In genomic region chr5:110686264-110686663, GRCh38 we compare ENCODE assay signal across 17 cellular contexts. TPM values are rescaled to one million over a fixed set of nuclear protein-coding genes. Genes with fewer than 3 reads are reported as not detected.
DNase-seq lines count a peak whose midpoint lies in the region; ATAC-seq, FAIRE-seq and TF ChIP-seq lines count a peak whose summit lies in the region.
"Had no signal": no experiment of that assay in that cellular context is flagged by ENCODE, and none has a peak within 500 bp of the region (broad histone marks: within the 10 kb centered on the region; RNA-seq: fewer than 3 reads in every experiment).

No MANE protein-coding gene starts in this region.

- H4K20me1 ChIP-seq in DND-41 (ENCODE audit: insufficient read depth, low read length) (no peaks in the 10 kb centered on the region), Loucy (ENCODE audit: insufficient read depth, low read length, poor library complexity, severe bottlenecking) (no peaks in the 10 kb centered on the region), K562 (replicated peaks; ENCODE audit: control insufficient read depth, insufficient read depth, low read length) (no peaks in the 10 kb centered on the region)

- no peak for TF ChIP-seq CTCF in activated CD8-positive, alpha-beta T cell treated with anti-CD3 and anti-CD28 coated beads for 36 hours (IDR thresholded peaks at IDR 0.05)
- TF ChIP-seq CTCF in DND-41 (IDR thresholded peaks at IDR 0.05; ENCODE audit: borderline replicate concordance, extremely low read depth, low read length, poor library complexity, severe bottlenecking): no peak
- TF ChIP-seq CTCF in Loucy (conservative IDR thresholded peaks at IDR 0.05; ENCODE audit: low read length): no peak
- TF ChIP-seq CTCF in K562 (IDR thresholded peaks at IDR 0.05 in 2 of 3, conservative IDR thresholded peaks at IDR 0.05 in 1 of 3; ENCODE audit: insufficient read depth in 2 of 3, low read depth in 1 of 3, low read length in 3 of 3): no peak

- H3K27me3 Mint-ChIP-seq in activated CD8-positive, alpha-beta T cell treated with anti-CD3 and anti-CD28 coated beads for 36 hours: no peaks in the 10 kb centered on the region
- H3K27me3 Mint-ChIP-seq in activated CD8-positive, alpha-beta T cell treated with anti-CD3 and anti-CD28 coated beads, Interleukin-2, amount 10 ng/mL, durations not matched to agents 7 days and 5 days (ENCODE audit: low read depth): no peaks in the 10 kb centered on the region
- H3K27me3 Mint-ChIP-seq: CD4-positive, alpha-beta T cell had no signal

- H3K27me3 ChIP-seq in DND-41 (ENCODE audit: insufficient read depth, low read length, poor library complexity) (no peaks in the 10 kb centered on the region), Loucy (ENCODE audit: insufficient read depth, low read length, poor library complexity, severe bottlenecking) (no peaks in the 10 kb centered on the region), K562 (ENCODE audit: control insufficient read depth in 2 of 2, insufficient read depth in 2 of 2, low read length in 2 of 2) (no peaks in the 10 kb centered on the region)

- DNase-seq in activated CD8-positive, alpha-beta T cell treated with anti-CD3 and anti-CD28 coated beads for 36 hours: no peak
- no peak for DNase-seq in activated CD8-positive, alpha-beta T cell treated with anti-CD3 and anti-CD28 coated beads, Interleukin-2, amount 10 ng/mL, durations not matched to agents 7 days and 5 days
- DNase-seq in DND-41 (peak; percentile 41), K562 (ENCODE audit: extremely low read depth in 1 of 4, low spot score in 3 of 4) (no peak), posterior cingulate gyrus (no peak), germinal center (ENCODE audit: low spot score) (no peak)
- DNase-seq: C1 segment of cervical spinal cord; Calu3; CD4-positive, alpha-beta T cell; DMS 273 treated with DMSO at 0.1 percent for 48 hours; HCEC 1CT; HFFc6 had no signal

- FAIRE-seq in K562 (lab: Jason Lieb, UNC): no peak
- FAIRE-seq: A204.1, GM12878, GM18507 had no signal

- H3K36me3 ChIP-seq in DND-41 (ENCODE audit: insufficient read depth, low read length) (no peaks in the 10 kb centered on the region), Loucy (ENCODE audit: insufficient read depth, low read length) (no peaks in the 10 kb centered on the region), K562 (ENCODE audit: control insufficient read depth, insufficient read depth, low read length) (no peaks in the 10 kb centered on the region)

- ATAC-seq in activated CD8-positive, alpha-beta T cell treated with anti-CD3 and anti-CD28 coated beads for 36 hours: peak; percentile 24
- no peak for ATAC-seq in activated CD8-positive, alpha-beta T cell treated with anti-CD3 and anti-CD28 coated beads, Interleukin-2, amount 10 ng/mL, durations not matched to agents 7 days and 5 days
- peak; percentile 92 for ATAC-seq in DND-41 (ENCODE audit: insufficient read depth, low read depth)
- no peak for ATAC-seq in K562
- ATAC-seq: GM12878 had no signal

- H3K9me2 ChIP-seq in Loucy (replicated peaks; ENCODE audit: low read depth, low read length): no peaks in the 10 kb centered on the region

- WGBS in K562 (ENCODE audit: insufficient coverage, low coverage, missing lambda C conversion rate): 3% methylated on average over 2 of the region's 2 CpGs

- H2AFZ ChIP-seq in DND-41 (ENCODE audit: low read depth, low read length) (peak overlapping the region; percentile 70), Loucy (ENCODE audit: low read length) (0 out of 2 replicates have a peak overlapping the region, but pooled peaks have one; percentile 43), K562 (ENCODE audit: low read depth, low read length) (no peak overlapping the region)

- H3K4me3 Mint-ChIP-seq in activated CD8-positive, alpha-beta T cell treated with anti-CD3 and anti-CD28 coated beads for 36 hours: no peak overlapping the region
- no peak overlapping the region for H3K4me3 Mint-ChIP-seq in activated CD8-positive, alpha-beta T cell treated with anti-CD3 and anti-CD28 coated beads, Interleukin-2, amount 10 ng/mL, durations not matched to agents 7 days and 5 days
- H3K4me3 Mint-ChIP-seq: B cell; CD4-positive, alpha-beta T cell; HFFc6 had no signal

- H3K9me3 ChIP-seq in DND-41 (ENCODE audit: insufficient read depth, low read length, severe bottlenecking) (no peaks in the 10 kb centered on the region), Loucy (ENCODE audit: insufficient read depth, low read depth, low read length) (no peaks in the 10 kb centered on the region), K562 (replicated peaks; ENCODE audit: control insufficient read depth, insufficient read depth, low read depth, low read length) (no peaks in the 10 kb centered on the region)

- intact Hi-C loops in activated CD8-positive, alpha-beta T cell treated with anti-CD3 and anti-CD28 coated beads for 36 hours (cut with micrococcal nuclease): no loop called here
- intact Hi-C loops in K562 (cut with micrococcal nuclease) (no loop called here), posterior cingulate gyrus (cut with DNase I) (no loop called here)

- H3K27ac Mint-ChIP-seq in activated CD8-positive, alpha-beta T cell treated with anti-CD3 and anti-CD28 coated beads for 36 hours: no peak overlapping the region
- no peak overlapping the region for H3K27ac Mint-ChIP-seq in activated CD8-positive, alpha-beta T cell treated with anti-CD3 and anti-CD28 coated beads, Interleukin-2, amount 10 ng/mL, durations not matched to agents 7 days and 5 days
- H3K27ac Mint-ChIP-seq: B cell; CD4-positive, alpha-beta T cell; HFFc6 had no signal

- no peaks in the 10 kb centered on the region for H3K36me3 Mint-ChIP-seq in activated CD8-positive, alpha-beta T cell treated with anti-CD3 and anti-CD28 coated beads for 36 hours (ENCODE audit: low read depth)
- H3K36me3 Mint-ChIP-seq in activated CD8-positive, alpha-beta T cell treated with anti-CD3 and anti-CD28 coated beads, Interleukin-2, amount 10 ng/mL, durations not matched to agents 7 days and 5 days (ENCODE audit: low read depth): no peaks in the 10 kb centered on the region

- no peak overlapping the region for H3K4me2 ChIP-seq in DND-41 (ENCODE audit: insufficient read depth, low read length)
- H3K4me2 ChIP-seq in Loucy (ENCODE audit: low read depth, low read length, poor library complexity, severe bottlenecking): no peak overlapping the region
- H3K4me2 ChIP-seq in K562 (ENCODE audit: insufficient read depth, low read length): no peak overlapping the region

- TF ChIP-seq EP300 in K562 (IDR thresholded peaks at IDR 0.05; ENCODE audit: low read length): no peak

- no peak overlapping the region for H3K4me3 ChIP-seq in DND-41 (ENCODE audit: low read depth in 1 of 2, low read length in 2 of 2)
- H3K4me3 ChIP-seq in Loucy (ENCODE audit: low read length, poor library complexity, severe bottlenecking): no peak overlapping the region
- no peak overlapping the region for H3K4me3 ChIP-seq in K562
- H3K4me3 ChIP-seq: GM12878 had no signal

- H3F3A ChIP-seq in Loucy (ENCODE audit: low read depth): no peaks in the 10 kb centered on the region

- peaks cover 12% of the 10 kb centered on the region for H3K4me1 ChIP-seq in DND-41 (ENCODE audit: insufficient read depth, low read length)
- H3K4me1 ChIP-seq in Loucy (ENCODE audit: insufficient read depth, low read length, poor library complexity, severe bottlenecking): peaks cover 5% of the 10 kb centered on the region
- no peaks in the 10 kb centered on the region for H3K4me1 ChIP-seq in K562 (replicated peaks in 1 of 2; ENCODE audit: control insufficient read depth in 2 of 2, insufficient read depth in 2 of 2, low read length in 2 of 2)

- TF ChIP-seq RAD21 in K562 (CRISPR knock-in tag; conservative IDR thresholded peaks at IDR 0.05 in 1 of 2, IDR thresholded peaks at IDR 0.05 in 1 of 2): no peak

- TF ChIP-seq POLR2A in K562 (conservative IDR thresholded peaks at IDR 0.05): no peak

- CTCF ChIA-PET in activated CD8-positive, alpha-beta T cell treated with anti-CD3 and anti-CD28 coated beads for 36 hours (lab: Charles Lee): no interaction called here
- CTCF ChIA-PET in activated CD8-positive, alpha-beta T cell treated with anti-CD3 and anti-CD28 coated beads, Interleukin-2, amount 10 ng/mL, durations not matched to agents 7 days and 5 days (lab: Charles Lee): no interaction called here
- CTCF ChIA-PET in K562 (lab: Yijun Ruan, JAX; ENCODE audit: low intra/inter-chr PET ratio): no interaction called here

- no peak overlapping the region for H3K9ac ChIP-seq in DND-41 (ENCODE audit: low read depth, low read length)
- H3K9ac ChIP-seq in Loucy (ENCODE audit: low read depth, low read length, poor library complexity, severe bottlenecking): no peak overlapping the region
- no peak overlapping the region for H3K9ac ChIP-seq in K562 (ENCODE audit: insufficient read depth in 1 of 2, low read depth in 2 of 2, low read length in 2 of 2)

- no peaks in the 10 kb centered on the region for H3K9me1 ChIP-seq in K562 (ENCODE audit: control insufficient read depth, insufficient read depth, low read length)

- H3K9me3 Mint-ChIP-seq in activated CD8-positive, alpha-beta T cell treated with anti-CD3 and anti-CD28 coated beads for 36 hours: no peaks in the 10 kb centered on the region
- no peaks in the 10 kb centered on the region for H3K9me3 Mint-ChIP-seq in activated CD8-positive, alpha-beta T cell treated with anti-CD3 and anti-CD28 coated beads, Interleukin-2, amount 10 ng/mL, durations not matched to agents 7 days and 5 days (ENCODE audit: insufficient read depth)
- H3K9me3 Mint-ChIP-seq: CD4-positive, alpha-beta T cell had no signal

- H3K79me2 ChIP-seq in DND-41 (ENCODE audit: insufficient read depth, low read length) (no peaks in the 10 kb centered on the region), Loucy (ENCODE audit: insufficient read depth, low read length) (no peaks in the 10 kb centered on the region), K562 (ENCODE audit: control insufficient read depth, insufficient read depth, low read length) (no peaks in the 10 kb centered on the region)

- no peaks in the 10 kb centered on the region for H3K4me1 Mint-ChIP-seq in activated CD8-positive, alpha-beta T cell treated with anti-CD3 and anti-CD28 coated beads for 36 hours (ENCODE audit: low read depth)
- H3K4me1 Mint-ChIP-seq in activated CD8-positive, alpha-beta T cell treated with anti-CD3 and anti-CD28 coated beads, Interleukin-2, amount 10 ng/mL, durations not matched to agents 7 days and 5 days (ENCODE audit: low read depth): peaks cover 11% of the 10 kb centered on the region
- H3K4me1 Mint-ChIP-seq: B cell had no signal

- in situ Hi-C loops in K562 (cut with MboI): no loop called here

- H3K27ac ChIP-seq in DND-41 (ENCODE audit: low read length) (peak overlapping the region; percentile 50; the same call in 1 of the 2 replicates), K562 (ENCODE audit: extremely low read depth, low read depth, low read length) (no peak overlapping the region)

- POLR2A ChIA-PET in activated CD8-positive, alpha-beta T cell treated with anti-CD3 and anti-CD28 coated beads for 36 hours (lab: Charles Lee): no interaction called here
- POLR2A ChIA-PET in activated CD8-positive, alpha-beta T cell treated with anti-CD3 and anti-CD28 coated beads, Interleukin-2, amount 10 ng/mL, durations not matched to agents 7 days and 5 days (lab: Charles Lee): no interaction called here
- POLR2A ChIA-PET in K562 (lab: Yijun Ruan, JAX): no interaction called here

- BruUV-seq in K562 (replicated peaks; lab: Mats Ljungman, UMichigan): no TSS peak

RNA-seq across cellular contexts. Expression of gene TMEM232, which starts 40.2 kb away (rescaled TPM):
- total RNA-seq in activated CD8-positive, alpha-beta T cell treated with anti-CD3 and anti-CD28 coated beads for 36 hours: under 1 TPM; 0.27 to 0.49 TPM
- under 1 TPM; 0.26 to 0.47 TPM for total RNA-seq in activated CD8-positive, alpha-beta T cell treated with anti-CD3 and anti-CD28 coated beads, Interleukin-2, amount 10 ng/mL, durations not matched to agents 7 days and 5 days
- 0.84 TPM in 1 of 2 replicates, not detected in the other for total RNA-seq in K562 (2011; cell fraction: chromatin; rRNA removed; ENCODE audit: low replicate concordance)
- total RNA-seq in K562 (2011; cell fraction: nucleolus; rRNA removed): not detected in 2 replicates
- total RNA-seq in K562 (2011; cell fraction: nucleoplasm; rRNA removed): 0.59 TPM in 1 of 2 replicates, not detected in the other
- total RNA-seq in K562 (2014; rRNA removed) (0.12 and 0.86 TPM in 2 replicates), K562 (2014; rRNA removed; fragmentation: Illumina TruSeq; extraction: Trizol) (0.54 and 0.91 TPM in 2 replicates), K562 (2015; rRNA removed; fragmentation: Illumina TruSeq; extraction: Trizol) (1.2 and 2.2 TPM in 2 replicates), K562 (2021) (0.40 and 0.54 TPM in 2 replicates)
- polyA plus RNA-seq in K562 (2011; rRNA removed) (0.31 and 0.38 TPM in 2 replicates), K562 (2014; fragmentation: Illumina TruSeq; extraction: Trizol) (0.36 and 0.69 TPM in 2 replicates), K562 (2014; fragmentation: Nextera tagmentation; extraction: Ambion mirVana) (under 1 TPM; 0.41 to 0.58 TPM), K562 (2014; rRNA removed) (0.09 and 0.77 TPM in 2 replicates)
- 0.24 TPM in 1 of 2 replicates, not detected in the other for polyA plus RNA-seq in K562 (2011; cell fraction: cytosol; rRNA removed)
- 0.46 TPM in 1 of 2 replicates, not detected in the other for polyA plus RNA-seq in K562 (2011; cell fraction: nucleus; rRNA removed)
- 0.98 and 2.0 TPM in 2 replicates for polyA plus RNA-seq in K562 (2012)
- 0.84 and 1.1 TPM in 2 replicates for polyA minus RNA-seq in K562 (2011; rRNA and poly(A)+ RNA removed)
- polyA minus RNA-seq in K562 (2011; cell fraction: cytosol; rRNA and poly(A)+ RNA removed): not detected in 2 replicates
- polyA minus RNA-seq in K562 (2011; cell fraction: nucleus; rRNA and poly(A)+ RNA removed): 0.94 and 2.0 TPM in 2 replicates

RNA-seq across cellular contexts. Expression of gene SLC25A46, which starts 52.5 kb away (rescaled TPM):
- total RNA-seq in activated CD8-positive, alpha-beta T cell treated with anti-CD3 and anti-CD28 coated beads for 36 hours: 10 to 100 TPM; 35.2 to 38.8 TPM
- total RNA-seq in activated CD8-positive, alpha-beta T cell treated with anti-CD3 and anti-CD28 coated beads, Interleukin-2, amount 10 ng/mL, durations not matched to agents 7 days and 5 days: 10 to 100 TPM; 41.1 to 47.3 TPM
- total RNA-seq in K562 (2011; cell fraction: chromatin; rRNA removed; ENCODE audit: low replicate concordance): 6.9 and 21.1 TPM in 2 replicates
- 6.0 and 6.3 TPM in 2 replicates for total RNA-seq in K562 (2011; cell fraction: nucleolus; rRNA removed)
- total RNA-seq in K562 (2011; cell fraction: nucleoplasm; rRNA removed): 9.1 and 19.6 TPM in 2 replicates
- total RNA-seq in K562 (2014; rRNA removed) (30.2 and 32.2 TPM in 2 replicates), K562 (2014; rRNA removed; fragmentation: Illumina TruSeq; extraction: Trizol) (46.7 and 49.9 TPM in 2 replicates), K562 (2015; rRNA removed; fragmentation: Illumina TruSeq; extraction: Trizol) (44.2 and 47.3 TPM in 2 replicates), K562 (2021) (33.1 and 36.8 TPM in 2 replicates)
- polyA plus RNA-seq in K562 (2011; rRNA removed) (26.2 and 33.3 TPM in 2 replicates), K562 (2014; fragmentation: Illumina TruSeq; extraction: Trizol) (27.4 and 31.8 TPM in 2 replicates), K562 (2014; fragmentation: Nextera tagmentation; extraction: Ambion mirVana) (10 to 100 TPM in 1 of 2 experiments, 1 to 10 TPM in 1; 7.8 to 13.1 TPM), K562 (2014; rRNA removed) (21.7 and 23.1 TPM in 2 replicates)
- 14.3 and 14.5 TPM in 2 replicates for polyA plus RNA-seq in K562 (2011; cell fraction: cytosol; rRNA removed)
- 11.9 and 15.2 TPM in 2 replicates for polyA plus RNA-seq in K562 (2011; cell fraction: nucleus; rRNA removed)
- 24.5 and 26.9 TPM in 2 replicates for polyA plus RNA-seq in K562 (2012)
- polyA minus RNA-seq in K562 (2011; rRNA and poly(A)+ RNA removed): 59.7 and 64.7 TPM in 2 replicates
- polyA minus RNA-seq in K562 (2011; cell fraction: cytosol; rRNA and poly(A)+ RNA removed): 19.0 and 25.4 TPM in 2 replicates
- polyA minus RNA-seq in K562 (2011; cell fraction: nucleus; rRNA and poly(A)+ RNA removed): 12.9 and 21.1 TPM in 2 replicates

Comparison
In these comparisons a context has a peak if more than half of its experiments do, and no peak if none do; other contexts are left out.
1. ATAC-seq: peak in activated CD8-positive, alpha-beta T cell treated with anti-CD3 and anti-CD28 coated beads for 36 hours (single experiment) and DND-41 (single experiment); none in activated CD8-positive, alpha-beta T cell treated with anti-CD3 and anti-CD28 coated beads, Interleukin-2, amount 10 ng/mL, durations not matched to agents 7 days and 5 days (single experiment) and K562 (single experiment).